ENCODE assay signal across 4 cellular contexts in genomic region chr7:77108362-77108761, GRCh38. TPM values are rescaled to one million over a fixed set of nuclear protein-coding genes. Genes with fewer than 3 reads are reported as not detected.
"Had no signal": no experiment of that assay in that cellular context is flagged by ENCODE, and none has a peak within 500 bp of the region (broad histone marks: within the 10 kb centered on the region; RNA-seq: fewer than 3 reads in every experiment).

No MANE protein-coding gene starts in this region.

RNA-seq across cellular contexts. Expression of gene CCDC146, which starts 14.1 kb away (rescaled TPM):
- total RNA-seq: HT-29 had no signal

RNA-seq across cellular contexts. Expression of gene SPDYE18, which starts 46.0 kb away (rescaled TPM):
- total RNA-seq: GM23248, H7, HT-29 had no signal
- polyA plus RNA-seq: GM23248, IgD-negative memory B cell had no signal
